In the genomic region with DNA sequence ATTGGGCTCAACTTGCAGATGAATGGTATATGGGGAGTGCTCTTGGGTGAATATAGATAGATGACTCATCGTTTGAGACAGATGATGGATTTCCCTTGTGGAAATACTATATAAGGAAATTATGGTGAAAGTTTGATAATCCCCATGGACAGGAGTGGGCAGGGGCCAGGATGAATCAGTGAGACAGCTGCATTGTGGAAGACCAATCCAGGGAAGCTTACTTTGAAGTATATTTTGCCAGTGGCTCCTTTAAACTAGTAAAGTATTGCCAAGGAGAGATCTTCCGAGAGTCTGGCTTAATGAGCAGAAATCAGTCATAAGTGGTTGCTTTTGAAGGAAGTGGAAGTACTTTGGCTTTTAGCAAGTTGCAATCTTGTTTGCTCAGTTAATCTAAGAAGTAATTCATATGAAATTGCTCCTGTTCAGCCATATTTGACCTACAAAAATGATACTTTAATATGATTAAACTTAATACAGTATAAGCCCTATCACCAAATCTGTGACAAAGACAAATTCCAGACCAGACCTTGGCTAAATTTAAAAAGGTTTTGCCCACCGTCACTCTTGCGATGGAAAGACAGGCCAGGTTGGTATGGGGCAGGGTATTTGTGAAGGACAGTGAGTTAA, we compare ENCODE assay signal across 1 cellular context.
TF ChIP-seq lines count a peak whose summit lies in the region.

No MANE protein-coding gene starts in this region.

TF ChIP-seq in HCT116, 20 proteins besides CTCF, POLR2A, EP300 and RAD21 (continued from another document):
- TF ChIP-seq, protein P1, sequence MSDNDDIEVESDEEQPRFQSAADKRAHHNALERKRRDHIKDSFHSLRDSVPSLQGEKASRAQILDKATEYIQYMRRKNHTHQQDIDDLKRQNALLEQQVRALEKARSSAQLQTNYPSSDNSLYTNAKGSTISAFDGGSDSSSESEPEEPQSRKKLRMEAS (IDR thresholded peaks at IDR 0.05): no peak
- TF ChIP-seq EZH2 (IDR thresholded peaks at IDR 0.05): no peak
- TF ChIP-seq FOSL1 (IDR thresholded peaks at IDR 0.05; ENCODE audit: low read depth): no peak
